In genomic region chr7:71867626-71868025, GRCh38 we compare ENCODE assay signal across 18 cellular contexts.
A peak's percentile ranks its signal among the peaks of the same experiment; 100 is the strongest.
DNase-seq lines count a peak whose midpoint lies in the region; ATAC-seq and TF ChIP-seq lines count a peak whose summit lies in the region.
"Had no signal": no experiment of that assay in that cellular context is flagged by ENCODE, and none has a peak within 500 bp of the region (broad histone marks: within the 10 kb centered on the region; RNA-seq: fewer than 3 reads in every experiment).

No MANE protein-coding gene starts in this region.

- no peak overlapping the region for H3K4me3 Mint-ChIP-seq in MCF 10A (ENCODE audit: unreplicated experiment)
- no peak overlapping the region for H3K4me3 Mint-ChIP-seq in activated T-helper 1 cell treated with anti-CD3 and anti-CD28 coated beads, Interleukin-12 subunit alpha, Interleukin-12 subunit beta, Interleukin-2, Interleukin-4 antibody, amounts not matched to agents 30 ng/mL and 10 ng/mL and 1 ng/mL, durations not matched to agents 14 hours and 24 hours and 36 hours
- H3K4me3 Mint-ChIP-seq: B cell; CD4-positive, alpha-beta memory T cell; HFFc6 had no signal

- no peak for ATAC-seq in HG02981 (IDR thresholded peaks at IDR 0.05; ENCODE audit: unreplicated experiment)
- no peak for ATAC-seq in GM21825 (IDR thresholded peaks at IDR 0.05; ENCODE audit: unreplicated experiment)

- no peak overlapping the region for H3K4me3 ChIP-seq in mammary epithelial cell (replicated peaks in 1 of 3; ENCODE audit: insufficient read depth in 1 of 3, low read depth in 2 of 3, low read length in 3 of 3)
- H3K4me3 ChIP-seq: HAP-1 had no signal

- no peak for TF ChIP-seq CTCF in MCF 10A (IDR thresholded peaks at IDR 0.05; ENCODE audit: unreplicated experiment)
- TF ChIP-seq CTCF in mammary epithelial cell (conservative IDR thresholded peaks at IDR 0.05 in 1 of 2, IDR thresholded peaks at IDR 0.05 in 1 of 2; ENCODE audit: extremely low read depth in 1 of 2, insufficient read depth in 1 of 2, low read depth in 1 of 2, low read length in 2 of 2), result no peak

- H3K4me1 Mint-ChIP-seq in MCF 10A (ENCODE audit: insufficient read depth, unreplicated experiment), result peaks cover 5% of the 10 kb centered on the region
- H3K4me1 Mint-ChIP-seq in activated T-helper 1 cell treated with anti-CD3 and anti-CD28 coated beads, Interleukin-12 subunit alpha, Interleukin-12 subunit beta, Interleukin-2, Interleukin-4 antibody, amounts not matched to agents 30 ng/mL and 10 ng/mL and 1 ng/mL, durations not matched to agents 14 hours and 24 hours and 36 hours (ENCODE audit: low read depth), result no peaks in the 10 kb centered on the region
- H3K4me1 Mint-ChIP-seq: B cell; CD4-positive, alpha-beta memory T cell had no signal

- H3K9me3 Mint-ChIP-seq in MCF 10A (ENCODE audit: unreplicated experiment), result peaks cover 10% of the 10 kb centered on the region
- peaks cover 36% of the 10 kb centered on the region for H3K9me3 Mint-ChIP-seq in activated T-helper 1 cell treated with anti-CD3 and anti-CD28 coated beads, Interleukin-12 subunit alpha, Interleukin-12 subunit beta, Interleukin-2, Interleukin-4 antibody, amounts not matched to agents 30 ng/mL and 10 ng/mL and 1 ng/mL, durations not matched to agents 14 hours and 24 hours and 36 hours

- H3K9ac ChIP-seq in mammary epithelial cell (ENCODE audit: insufficient read depth, low read length), result no peak overlapping the region

- H3K27me3 Mint-ChIP-seq in MCF 10A (ENCODE audit: insufficient read depth, unreplicated experiment), result no peaks in the 10 kb centered on the region
- no peaks in the 10 kb centered on the region for H3K27me3 Mint-ChIP-seq in activated T-helper 1 cell treated with anti-CD3 and anti-CD28 coated beads, Interleukin-12 subunit alpha, Interleukin-12 subunit beta, Interleukin-2, Interleukin-4 antibody, amounts not matched to agents 30 ng/mL and 10 ng/mL and 1 ng/mL, durations not matched to agents 14 hours and 24 hours and 36 hours (ENCODE audit: insufficient read depth)
- H3K27me3 Mint-ChIP-seq: B cell had no signal

- WGBS in mammary epithelial cell (ENCODE audit: low coverage, missing lambda C conversion rate), result 73% methylated on average over 8 of the region's 8 CpGs

- H3K79me2 ChIP-seq in mammary epithelial cell (ENCODE audit: insufficient read depth, low read length), result no peaks in the 10 kb centered on the region

- H3K4me2 ChIP-seq in mammary epithelial cell (ENCODE audit: insufficient read depth, low read depth, low read length), result no peak overlapping the region

- no peaks in the 10 kb centered on the region for H3K36me3 ChIP-seq in mammary epithelial cell (ENCODE audit: insufficient read depth, low read length)
- H3K36me3 ChIP-seq: HAP-1 had no signal

- H4K20me1 ChIP-seq in mammary epithelial cell (ENCODE audit: insufficient read depth, low read length), result no peaks in the 10 kb centered on the region

- dilution Hi-C loops in mammary epithelial cell (cut with HindIII; ENCODE audit: low sequenced_read_pairs), result no loop called here

- no peak overlapping the region for H3K27ac ChIP-seq in mammary epithelial cell (ENCODE audit: insufficient read depth, low read depth, low read length)
- H3K27ac ChIP-seq: 22Rv1 had no signal

- intact Hi-C loops in MCF 10A (cut with micrococcal nuclease) (no loop called here), mammary epithelial cell (cut with micrococcal nuclease) (no loop called here)
- intact Hi-C loops in activated T-helper 1 cell treated with anti-CD3 and anti-CD28 coated beads, Interleukin-12 subunit alpha, Interleukin-12 subunit beta, Interleukin-2, Interleukin-4 antibody, amounts not matched to agents 30 ng/mL and 10 ng/mL and 1 ng/mL, durations not matched to agents 14 hours and 24 hours and 36 hours (cut with micrococcal nuclease), result no loop called here

- BruUV-seq in MCF 10A (replicated peaks; lab: Mats Ljungman, UMichigan) (no TSS peak), mammary epithelial cell (replicated peaks; lab: Mats Ljungman, UMichigan) (no TSS peak)

- no peaks in the 10 kb centered on the region for H3K27me3 ChIP-seq in mammary epithelial cell (ENCODE audit: insufficient read depth, low read length)

- H3K27ac Mint-ChIP-seq in MCF 10A (ENCODE audit: low read depth, unreplicated experiment), result peak overlapping the region; percentile 67
- H3K27ac Mint-ChIP-seq in activated T-helper 1 cell treated with anti-CD3 and anti-CD28 coated beads, Interleukin-12 subunit alpha, Interleukin-12 subunit beta, Interleukin-2, Interleukin-4 antibody, amounts not matched to agents 30 ng/mL and 10 ng/mL and 1 ng/mL, durations not matched to agents 14 hours and 24 hours and 36 hours, result no peak overlapping the region
- H3K27ac Mint-ChIP-seq: B cell; CD4-positive, alpha-beta memory T cell; HFFc6 had no signal

- CTCF ChIA-PET in MCF 10A (lab: Yijun Ruan, JAX) (no interaction called here), mammary epithelial cell (lab: Charles Lee; ENCODE audit: low non-redundant PET) (no interaction called here)

- in situ Hi-C loops in mammary epithelial cell (cut with MboI; ENCODE audit: low sequenced_read_pairs in 2 of 2), result no loop called here

- no peaks in the 10 kb centered on the region for H3K36me3 Mint-ChIP-seq in MCF 10A (ENCODE audit: insufficient read depth, unreplicated experiment)
- no peaks in the 10 kb centered on the region for H3K36me3 Mint-ChIP-seq in activated T-helper 1 cell treated with anti-CD3 and anti-CD28 coated beads, Interleukin-12 subunit alpha, Interleukin-12 subunit beta, Interleukin-2, Interleukin-4 antibody, amounts not matched to agents 30 ng/mL and 10 ng/mL and 1 ng/mL, durations not matched to agents 14 hours and 24 hours and 36 hours (ENCODE audit: low read depth)
- H3K36me3 Mint-ChIP-seq: CD4-positive, alpha-beta memory T cell had no signal

- POLR2A ChIA-PET in MCF 10A (lab: Yijun Ruan, JAX), result no interaction called here

- peaks cover 17% of the 10 kb centered on the region for H3K9me3 ChIP-seq in mammary epithelial cell (replicated peaks; ENCODE audit: insufficient read depth, low read length)
- H3K9me3 ChIP-seq: HAP-1 had no signal

- no peak overlapping the region for H2AFZ ChIP-seq in mammary epithelial cell (ENCODE audit: low read depth, low read length)

- DNase-seq in MCF 10A (ENCODE audit: unreplicated experiment), result no peak
- no peak for DNase-seq in mammary epithelial cell
- peak; percentile 10 for DNase-seq in NCI-H69 (lab: John Stamatoyannopoulos, UW)
- peak; percentile 87 for DNase-seq in islet precursor cell
- DNase-seq in activated T-helper 1 cell treated with anti-CD3 and anti-CD28 coated beads, Interleukin-12 subunit alpha, Interleukin-12 subunit beta, Interleukin-2, Interleukin-4 antibody, amounts not matched to agents 30 ng/mL and 10 ng/mL and 1 ng/mL, durations not matched to agents 14 hours and 24 hours and 36 hours (ENCODE audit: low spot score), result no peak
- DNase-seq: C1 segment of cervical spinal cord; Calu3; CD4-positive, alpha-beta memory T cell; COR-L47; DMS53; DMS79 treated with DMSO at 0.1 percent for 48 hours; GOT3; HFFc6 had no signal

- H3K4me1 ChIP-seq in mammary epithelial cell (ENCODE audit: insufficient read depth, low read length), result no peaks in the 10 kb centered on the region
- H3K4me1 ChIP-seq: HAP-1 had no signal

Comparison
In these comparisons a context has a peak if more than half of its experiments do, and no peak if none do; other contexts are left out.
1. DNase-seq: peak in NCI-H69 (single experiment) and islet precursor cell (single experiment); none in MCF 10A (single experiment), mammary epithelial cell (single experiment) and activated T-helper 1 cell treated with anti-CD3 and anti-CD28 coated beads, Interleukin-12 subunit alpha, Interleukin-12 subunit beta, Interleukin-2, Interleukin-4 antibody, amounts not matched to agents 30 ng/mL and 10 ng/mL and 1 ng/mL, durations not matched to agents 14 hours and 24 hours and 36 hours (single experiment).